Comparison of ENCODE assay signal across 10 cellular contexts in genomic region chr7:27148031-27148775, GRCh38. TPM values are rescaled to one million over a fixed set of nuclear protein-coding genes. Genes with fewer than 3 reads are reported as not detected.
DNase-seq lines count a peak whose midpoint lies in the region; ATAC-seq and TF ChIP-seq lines count a peak whose summit lies in the region.
"Had no signal": no experiment of that assay in that cellular context is flagged by ENCODE, and none has a peak within 500 bp of the region (broad histone marks: within the 10 kb centered on the region; RNA-seq: fewer than 3 reads in every experiment).

No MANE protein-coding gene starts in this region.

- H3K36me3 ChIP-seq in OCI-LY1 (ENCODE audit: insufficient read depth, low read length) (no peaks in the 10 kb centered on the region), gastrocnemius medialis (peaks cover 0 to 20% of the 10 kb centered on the region in 2 donors)

- H4K20me1 ChIP-seq in OCI-LY1 (ENCODE audit: insufficient read depth, low read length): no peaks in the 10 kb centered on the region

- no peak overlapping the region for H2AFZ ChIP-seq in OCI-LY1 (ENCODE audit: low read length)

- H3K27me3 Mint-ChIP-seq in activated T-helper 2 cell treated with anti-CD3 and anti-CD28 coated beads, Interferon-gamma antibody, Interleukin-2, Interleukin-4, amounts not matched to agents 10 μg/mL and 5 μg/mL and 100 μg/mL, durations not matched to agents 14 hours and 24 hours and 36 hours (ENCODE audit: low read depth): peaks cover 62% of the 10 kb centered on the region

- intact Hi-C loops in gastrocnemius medialis (cut with DNase I; ENCODE audit: low total_unique reads): no loop called here
- intact Hi-C loops in activated T-helper 2 cell treated with anti-CD3 and anti-CD28 coated beads, Interferon-gamma antibody, Interleukin-2, Interleukin-4, amounts not matched to agents 10 μg/mL and 5 μg/mL and 100 μg/mL, durations not matched to agents 14 hours and 24 hours and 36 hours (cut with micrococcal nuclease): no loop called here

- H3K27me3 ChIP-seq in OCI-LY1 (ENCODE audit: insufficient read depth, low read length) (peaks cover 24% of the 10 kb centered on the region; the same call in 1 of the 2 replicates), gastrocnemius medialis (no peaks in the 10 kb centered on the region)

- no peak for TF ChIP-seq POLR2A in gastrocnemius medialis (IDR thresholded peaks at IDR 0.05)

- H3K27ac ChIP-seq in OCI-LY1 (ENCODE audit: low read depth, low read length, poor library complexity, severe bottlenecking) (no peak overlapping the region), gastrocnemius medialis (peak overlapping the region; percentile 90 to 96 (median 94))

- H3K9me3 Mint-ChIP-seq in activated T-helper 2 cell treated with anti-CD3 and anti-CD28 coated beads, Interferon-gamma antibody, Interleukin-2, Interleukin-4, amounts not matched to agents 10 μg/mL and 5 μg/mL and 100 μg/mL, durations not matched to agents 14 hours and 24 hours and 36 hours: no peaks in the 10 kb centered on the region

- H3K9me3 ChIP-seq in OCI-LY1 (ENCODE audit: low read length): no peaks in the 10 kb centered on the region
- no peaks in the 10 kb centered on the region for H3K9me3 ChIP-seq in gastrocnemius medialis

- H3K4me3 ChIP-seq in OCI-LY1 (ENCODE audit: low read depth, low read length, poor library complexity, severe bottlenecking) (peak overlapping the region; percentile 58), fibroblast of mammary gland (ENCODE audit: control insufficient read depth, low read depth, low read length) (peak overlapping the region; percentile 72), gastrocnemius medialis (peak overlapping the region; percentile 64 to 75 (median 70))

- H3K9me2 ChIP-seq in OCI-LY1 (ENCODE audit: low read depth, low read length): no peaks in the 10 kb centered on the region

- ATAC-seq in gastrocnemius medialis: no peak
- no peak for ATAC-seq in GM18907 (IDR thresholded peaks at IDR 0.05; ENCODE audit: unreplicated experiment)
- ATAC-seq in GM19035 (IDR thresholded peaks at IDR 0.05; ENCODE audit: unreplicated experiment): no peak

- H3K4me2 ChIP-seq in OCI-LY1 (ENCODE audit: low read length): peak overlapping the region; percentile 91

- no peaks in the 10 kb centered on the region for H3F3A ChIP-seq in OCI-LY1 (ENCODE audit: insufficient read depth, low read length)

- TF ChIP-seq CTCF in OCI-LY1 (IDR thresholded peaks at IDR 0.05; ENCODE audit: low read length) (no peak), fibroblast of mammary gland (conservative IDR thresholded peaks at IDR 0.05; ENCODE audit: control insufficient read depth, insufficient read depth, low read depth, low read length) (no peak), gastrocnemius medialis (IDR thresholded peaks at IDR 0.05 in 4 of 5, conservative IDR thresholded peaks at IDR 0.05 in 1 of 5) (no peak)

- DNase-seq in DMS79 treated with DMSO at 0.1 percent for 48 hours (lab: John Stamatoyannopoulos, UW) (peak; percentile 35), fibroblast of mammary gland (ENCODE audit: low read depth) (peak; percentile 68), gastrocnemius medialis (no peak), inferior parietal cortex (ENCODE audit: extremely low spot score) (no peak)
- DNase-seq in activated T-helper 2 cell treated with anti-CD3 and anti-CD28 coated beads, Interferon-gamma antibody, Interleukin-2, Interleukin-4, amounts not matched to agents 10 μg/mL and 5 μg/mL and 100 μg/mL, durations not matched to agents 14 hours and 24 hours and 36 hours (ENCODE audit: low spot score): no peak
- DNase-seq: midbrain, NCI-H1092 treated with DMSO at 0.1 percent for 48 hours had no signal

- no peak overlapping the region for H3K27ac Mint-ChIP-seq in activated T-helper 2 cell treated with anti-CD3 and anti-CD28 coated beads, Interferon-gamma antibody, Interleukin-2, Interleukin-4, amounts not matched to agents 10 μg/mL and 5 μg/mL and 100 μg/mL, durations not matched to agents 14 hours and 24 hours and 36 hours

- H3K4me3 Mint-ChIP-seq in activated T-helper 2 cell treated with anti-CD3 and anti-CD28 coated beads, Interferon-gamma antibody, Interleukin-2, Interleukin-4, amounts not matched to agents 10 μg/mL and 5 μg/mL and 100 μg/mL, durations not matched to agents 14 hours and 24 hours and 36 hours (ENCODE audit: low read depth): no peak overlapping the region

- H3K9ac ChIP-seq in OCI-LY1 (ENCODE audit: low read length): peak overlapping the region; percentile 42; the same call in 1 of the 2 replicates

- H3K4me1 Mint-ChIP-seq in activated T-helper 2 cell treated with anti-CD3 and anti-CD28 coated beads, Interferon-gamma antibody, Interleukin-2, Interleukin-4, amounts not matched to agents 10 μg/mL and 5 μg/mL and 100 μg/mL, durations not matched to agents 14 hours and 24 hours and 36 hours (ENCODE audit: low read depth): peaks cover 10% of the 10 kb centered on the region

- H3K36me3 Mint-ChIP-seq in activated T-helper 2 cell treated with anti-CD3 and anti-CD28 coated beads, Interferon-gamma antibody, Interleukin-2, Interleukin-4, amounts not matched to agents 10 μg/mL and 5 μg/mL and 100 μg/mL, durations not matched to agents 14 hours and 24 hours and 36 hours (ENCODE audit: low read depth): no peaks in the 10 kb centered on the region

- peaks cover 64% of the 10 kb centered on the region for H3K4me1 ChIP-seq in OCI-LY1 (ENCODE audit: insufficient read depth, low read length, severe bottlenecking)
- peaks cover 50 to 60% of the 10 kb centered on the region in 2 donors for H3K4me1 ChIP-seq in gastrocnemius medialis

- in situ Hi-C loops in gastrocnemius medialis (cut with MboI; ENCODE audit: low sequenced_read_pairs in 4 of 4): loop anchor here in 3 of 4 donors (5.0 to 10.0 kb wide), 3 partner anchors 291 to 783 kb away; no protein-coding TSS in a partner anchor

- no peaks in the 10 kb centered on the region for H3K79me2 ChIP-seq in OCI-LY1 (ENCODE audit: insufficient read depth, low read length)

RNA-seq across cellular contexts. Expression of gene HOXA6, which starts 0.6 kb away (rescaled TPM):
- 1 to 10 TPM; 2.6 to 5.6 (median 4.2) TPM for total RNA-seq in gastrocnemius medialis
- not detected in 2 replicates for total RNA-seq in activated T-helper 2 cell treated with anti-CD3 and anti-CD28 coated beads, Interferon-gamma antibody, Interleukin-2, Interleukin-4, amounts not matched to agents 10 μg/mL and 5 μg/mL and 100 μg/mL, durations not matched to agents 14 hours and 24 hours and 36 hours

RNA-seq across cellular contexts. Expression of gene HOXA3, which starts 4.2 kb away (rescaled TPM):
- 1 to 10 TPM in 3 of 4 donors, under 1 TPM in 1; 0.53 to 6.2 (median 3.0) TPM for total RNA-seq in gastrocnemius medialis
- total RNA-seq in activated T-helper 2 cell treated with anti-CD3 and anti-CD28 coated beads, Interferon-gamma antibody, Interleukin-2, Interleukin-4, amounts not matched to agents 10 μg/mL and 5 μg/mL and 100 μg/mL, durations not matched to agents 14 hours and 24 hours and 36 hours: not detected in 2 replicates

RNA-seq across cellular contexts. Expression of gene HOXA5, which starts 4.7 kb away (rescaled TPM):
- total RNA-seq in gastrocnemius medialis: 1 to 10 TPM; 2.7 to 7.1 (median 7.0) TPM
- total RNA-seq in activated T-helper 2 cell treated with anti-CD3 and anti-CD28 coated beads, Interferon-gamma antibody, Interleukin-2, Interleukin-4, amounts not matched to agents 10 μg/mL and 5 μg/mL and 100 μg/mL, durations not matched to agents 14 hours and 24 hours and 36 hours: not detected in 2 replicates

RNA-seq across cellular contexts. Expression of gene HOXA7, which starts 8.3 kb away (rescaled TPM):
- 10 to 100 TPM in 1 of 4 donors, 1 to 10 TPM in 3; 5.3 to 12.8 (median 8.6) TPM for total RNA-seq in gastrocnemius medialis
- not detected in 2 replicates for total RNA-seq in activated T-helper 2 cell treated with anti-CD3 and anti-CD28 coated beads, Interferon-gamma antibody, Interleukin-2, Interleukin-4, amounts not matched to agents 10 μg/mL and 5 μg/mL and 100 μg/mL, durations not matched to agents 14 hours and 24 hours and 36 hours

RNA-seq across cellular contexts. Expression of gene HOXA9, which starts 17.1 kb away (rescaled TPM):
- total RNA-seq in gastrocnemius medialis: 10 to 100 TPM; 18.9 to 30.3 (median 19.5) TPM
- total RNA-seq in activated T-helper 2 cell treated with anti-CD3 and anti-CD28 coated beads, Interferon-gamma antibody, Interleukin-2, Interleukin-4, amounts not matched to agents 10 μg/mL and 5 μg/mL and 100 μg/mL, durations not matched to agents 14 hours and 24 hours and 36 hours: not detected in 2 replicates

Comparison
In these comparisons a context has a peak if more than half of its experiments do, and no peak if none do; other contexts are left out.
1. DNase-seq: peak in DMS79 treated with DMSO at 0.1 percent for 48 hours (single experiment) and fibroblast of mammary gland (single experiment); none in gastrocnemius medialis (0 of 2), activated T-helper 2 cell treated with anti-CD3 and anti-CD28 coated beads, Interferon-gamma antibody, Interleukin-2, Interleukin-4, amounts not matched to agents 10 μg/mL and 5 μg/mL and 100 μg/mL, durations not matched to agents 14 hours and 24 hours and 36 hours (single experiment) and inferior parietal cortex (single experiment).
2. Peak in every context shown above with its lines, with median percentiles within 50 percentile points of each other: H3K4me3 ChIP-seq.